ENCODE assay signal across 1 cellular context in genomic region chr20:49956689-49957443, GRCh38.
TF ChIP-seq lines count a peak whose summit lies in the region.

No MANE protein-coding gene starts in this region.

TF ChIP-seq in K562, 482 proteins besides CTCF, POLR2A, EP300 and RAD21 (continued from another document):
- TF ChIP-seq POLR2G (IDR thresholded peaks at IDR 0.05; ENCODE audit: low read depth, low read length) (peak; percentile 51; the same call in 1 of the 2 replicates), GTF3C2 (IDR thresholded peaks at IDR 0.05; ENCODE audit: borderline replicate concordance, extremely low read depth, insufficient read length) (no peak), ESRRA (IDR thresholded peaks at IDR 0.05; ENCODE audit: borderline replicate concordance, low read depth) (peak; percentile 87), NFIC (IDR thresholded peaks at IDR 0.05) (peak; percentile 52)
